18 cellular contexts compared by ENCODE assay signal in the genomic region with DNA sequence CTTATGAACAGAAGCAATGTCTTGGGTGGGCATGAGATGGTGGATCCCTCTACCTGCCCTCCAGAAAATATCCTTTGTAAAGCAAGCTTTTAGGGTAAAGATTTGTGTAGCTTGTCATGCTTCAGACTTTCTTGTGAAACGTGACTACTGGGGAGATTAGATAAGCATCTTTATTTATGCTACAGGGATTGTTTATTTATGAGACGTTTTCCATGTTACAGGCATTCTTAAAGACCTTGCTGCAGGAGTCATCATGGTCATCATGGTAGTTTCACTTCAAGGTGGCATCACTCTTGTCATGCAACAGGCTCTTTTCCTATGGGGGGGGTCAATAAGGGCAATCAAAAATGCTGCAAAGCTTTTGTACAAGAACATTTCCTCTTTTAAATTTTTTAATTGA. TPM values are rescaled to one million over a fixed set of nuclear protein-coding genes. Genes with fewer than 3 reads are reported as not detected.
DNase-seq lines count a peak whose midpoint lies in the region; ATAC-seq and TF ChIP-seq lines count a peak whose summit lies in the region.
"Had no signal": no experiment of that assay in that cellular context is flagged by ENCODE, and none has a peak within 500 bp of the region (broad histone marks: within the 10 kb centered on the region; RNA-seq: fewer than 3 reads in every experiment).

No MANE protein-coding gene starts in this region.

- peaks cover 20 to 21% of the 10 kb centered on the region in 2 donors for H3K9me3 Mint-ChIP-seq in natural killer cell

- H3K4me3 Mint-ChIP-seq in natural killer cell, result no peak overlapping the region
- H3K4me3 Mint-ChIP-seq: CD14-positive monocyte; CD4-positive, alpha-beta T cell; CD8-positive, alpha-beta memory T cell had no signal

- intact Hi-C loops in natural killer cell (cut with micrococcal nuclease), result no loop called here

- ATAC-seq in left lobe of liver, result no peak
- no peak for ATAC-seq in natural killer cell
- ATAC-seq: GM12878 had no signal

- H3K4me1 Mint-ChIP-seq in natural killer cell, result no peaks in the 10 kb centered on the region
- H3K4me1 Mint-ChIP-seq: CD14-positive monocyte; CD8-positive, alpha-beta memory T cell had no signal

- H3K27me3 Mint-ChIP-seq in natural killer cell (ENCODE audit: low read depth in 2 of 2), result peaks cover 8 to 19% of the 10 kb centered on the region in 2 donors

- no peak overlapping the region for H3K27ac Mint-ChIP-seq in natural killer cell
- H3K27ac Mint-ChIP-seq: CD4-positive, alpha-beta T cell; CD8-positive, alpha-beta memory T cell had no signal

- DNase-seq in AG08396 (ENCODE audit: low spot score), result peak; percentile 20
- DNase-seq in ELR (ENCODE audit: low read depth), result peak; percentile 61
- DNase-seq in M059J (ENCODE audit: low read depth), result peak; percentile 50
- DNase-seq in left lobe of liver (ENCODE audit: low spot score), result no peak
- no peak for DNase-seq in NCI-H510A treated with DMSO at 0.1 percent for 48 hours (lab: John Stamatoyannopoulos, UW)
- DNase-seq in natural killer cell, result no peak
- DNase-seq: AML-193; BE2C; CD4-positive, alpha-beta T cell; CD8-positive, alpha-beta memory T cell; DMS 273 treated with DMSO at 0.1 percent for 48 hours; DMS79; GDM1; GM23248; H7; HCEC 1CT had no signal

- H3K36me3 Mint-ChIP-seq in natural killer cell, result peaks cover 23% of the 10 kb centered on the region

- TF ChIP-seq CTCF in natural killer cell (IDR thresholded peaks at IDR 0.05), result no peak

RNA-seq across cellular contexts. Expression of a gene that starts 8.2 kb away (rescaled TPM):
- total RNA-seq in M059J (2014; rRNA removed; shearing (Covaris generic)), result 13.3 and 21.6 TPM in 2 replicates
- total RNA-seq in left lobe of liver (3.4 TPM), natural killer cell (10 to 100 TPM; 60.3 to 70.2 (median 66.3) TPM)

Comparison
In these comparisons a context has a peak if more than half of its experiments do, and no peak if none do; other contexts are left out.
1. DNase-seq: peak in AG08396 (single experiment), ELR (single experiment) and M059J (single experiment); none in left lobe of liver (single experiment), NCI-H510A treated with DMSO at 0.1 percent for 48 hours (single experiment) and natural killer cell (single experiment).